In the genomic region with DNA sequence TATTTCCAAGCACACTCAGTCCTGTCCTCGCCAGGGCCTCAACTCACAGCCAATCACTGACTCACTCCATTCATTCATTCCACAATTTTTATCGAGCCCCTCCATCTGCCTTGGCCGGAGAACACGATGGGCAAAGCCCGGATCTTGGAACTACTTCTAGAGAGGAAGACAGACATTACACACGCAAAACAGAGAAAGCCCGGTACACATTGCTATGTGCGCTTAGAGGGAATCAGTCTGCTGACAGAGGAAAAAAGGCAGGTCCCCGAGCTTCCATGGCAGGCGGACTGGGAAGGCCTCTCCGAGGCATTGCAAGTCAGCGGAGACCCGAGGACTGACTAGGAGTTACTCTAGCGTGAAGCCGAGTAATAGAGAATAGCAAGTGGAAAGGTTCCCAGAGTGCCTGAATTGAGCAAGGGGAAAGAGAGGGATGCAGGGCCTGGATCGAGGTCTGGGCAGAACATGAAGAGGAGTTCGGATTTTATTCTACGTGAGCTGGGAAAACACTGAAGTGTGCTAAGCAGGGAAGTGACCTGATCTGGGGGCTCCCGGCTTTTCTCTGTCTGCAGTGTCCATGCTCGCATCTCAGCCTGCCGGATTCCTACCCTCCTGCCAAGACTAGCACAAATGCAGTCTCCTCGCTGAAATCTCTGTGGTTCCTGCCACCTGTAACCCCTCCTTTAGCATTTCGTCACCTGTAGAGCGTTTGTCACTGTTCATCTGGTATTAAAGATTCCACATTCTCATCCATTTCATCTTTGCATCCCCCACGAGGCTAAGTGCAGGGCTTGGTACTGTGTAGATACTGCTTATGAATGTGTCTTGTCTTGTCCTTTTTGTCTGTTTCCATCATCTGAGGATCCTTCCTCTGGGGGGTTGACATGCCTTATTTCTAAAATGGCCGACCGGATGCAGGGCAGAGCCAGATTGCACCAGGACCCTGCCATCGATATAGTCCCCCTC, we compare ENCODE assay signal across 8 cellular contexts. TPM values are rescaled to one million over a fixed set of nuclear protein-coding genes. Genes with fewer than 3 reads are reported as not detected.
DNase-seq lines count a peak whose midpoint lies in the region; ATAC-seq, FAIRE-seq and TF ChIP-seq lines count a peak whose summit lies in the region.

No MANE protein-coding gene starts in this region.

- H3K4me3 ChIP-seq in A549 (peak overlapping the region; percentile 77), mesodermal cell (ENCODE audit: extremely low read depth, insufficient read depth, low read length, poor library complexity, severe bottlenecking) (peak overlapping the region; percentile 63), urinary bladder (ENCODE audit: low read depth, low read length) (peak overlapping the region; percentile 84)

- H3K36me3 Mint-ChIP-seq in effector memory CD8-positive, alpha-beta T cell (ENCODE audit: insufficient read depth) = peaks cover 3% of the 10 kb centered on the region

- TF ChIP-seq CTCF in A549 (IDR thresholded peaks at IDR 0.05) = no peak

- no peak for TF ChIP-seq RAD21 in A549 (conservative IDR thresholded peaks at IDR 0.05 in 1 of 2, IDR thresholded peaks at IDR 0.05 in 1 of 2)

- no peak for DNase-seq in A549 (ENCODE audit: low read depth in 1 of 2, low spot score in 1 of 2)
- DNase-seq in GM18507 (ENCODE audit: extremely low spot score, insufficient read length, low read depth) = no peak
- DNase-seq in RCC 7860 (ENCODE audit: low spot score) = peak; percentile 32
- DNase-seq in effector memory CD8-positive, alpha-beta T cell = no peak

- H3K4me2 ChIP-seq in A549 = peak overlapping the region; percentile 99

- WGBS in A549 (ENCODE audit: missing lambda C conversion rate) = 67% methylated on average over 28 of the region's 28 CpGs
- 20 to 37% methylated on average over 17 to 22 of the region's 28 CpGs for WGBS in mesodermal cell (ENCODE audit: insufficient coverage in 2 of 2), 2 experiments
- 31% methylated on average over 28 of the region's 28 CpGs for WGBS in urinary bladder

- CTCF ChIA-PET in A549 (lab: Yijun Ruan, JAX) = interaction anchor here (1.2 to 2.1 kb wide), 3 partner anchors 11 to 161 kb away, joined by 3 to 4 read pairs (median 3); no protein-coding TSS in a partner anchor

- H3K27ac ChIP-seq in A549 = peak overlapping the region; percentile 76 to 85
- no peak overlapping the region for H3K27ac ChIP-seq in mesodermal cell (ENCODE audit: low read depth, low read length, severe bottlenecking)
- H3K27ac ChIP-seq in urinary bladder (ENCODE audit: low read depth) = no peak overlapping the region

- no peaks in the 10 kb centered on the region for H3K9me3 Mint-ChIP-seq in effector memory CD8-positive, alpha-beta T cell

- H3K36me3 ChIP-seq in mesodermal cell (ENCODE audit: control insufficient read depth, insufficient read depth, low read length) = no peaks in the 10 kb centered on the region
- no peaks in the 10 kb centered on the region for H3K36me3 ChIP-seq in urinary bladder (ENCODE audit: insufficient read depth)

- H3K4me3 Mint-ChIP-seq in effector memory CD8-positive, alpha-beta T cell = peak overlapping the region; percentile 84

- H3K27me3 Mint-ChIP-seq in effector memory CD8-positive, alpha-beta T cell = peaks cover 0 to 7% of the 10 kb centered on the region in 2 donors

- ATAC-seq in A549 = peak; percentile 22 to 37; a peak in 5 of 6 replicates
- no peak for ATAC-seq in effector memory CD8-positive, alpha-beta T cell (replicated peaks)
- no peak for ATAC-seq in GM18868 (IDR thresholded peaks at IDR 0.05; ENCODE audit: unreplicated experiment)
- ATAC-seq in GM18519 (IDR thresholded peaks at IDR 0.05; ENCODE audit: low FRiP score, unreplicated experiment) = no peak

- TF ChIP-seq EP300 in A549 (IDR thresholded peaks at IDR 0.05) = no peak

- no peaks in the 10 kb centered on the region for H3K9me3 ChIP-seq in A549
- H3K9me3 ChIP-seq in mesodermal cell (ENCODE audit: control insufficient read depth, low read length) = no peaks in the 10 kb centered on the region

- FAIRE-seq in A549 (lab: Jason Lieb, UNC) = no peak
- FAIRE-seq in GM18507 (lab: Jason Lieb, UNC) = peak; percentile 33
- no peak for FAIRE-seq in RCC 7860 (lab: Jason Lieb, UNC)

- no peak for TF ChIP-seq POLR2A in A549 (IDR thresholded peaks at IDR 0.05; ENCODE audit: low read length)

- peaks cover 10% of the 10 kb centered on the region for H3K4me1 ChIP-seq in A549
- H3K4me1 ChIP-seq in mesodermal cell (ENCODE audit: control insufficient read depth, insufficient read depth, low read length, poor library complexity, severe bottlenecking) = peaks cover 4% of the 10 kb centered on the region
- no peaks in the 10 kb centered on the region for H3K4me1 ChIP-seq in urinary bladder (ENCODE audit: insufficient read depth)

- peak overlapping the region; percentile 59 to 87 for H3K27ac Mint-ChIP-seq in effector memory CD8-positive, alpha-beta T cell

- H3K4me1 Mint-ChIP-seq in effector memory CD8-positive, alpha-beta T cell (ENCODE audit: low read depth in 2 of 2) = peaks cover 13 to 30% of the 10 kb centered on the region in 2 donors

- POLR2A ChIA-PET in A549 (lab: Yijun Ruan, JAX) = interaction anchor here (1.2 to 1.7 kb wide), 2 partner anchors 40 to 165 kb away, joined by 3 to 6 read pairs; a partner anchor contains a TSS

TF ChIP-seq in A549, 52 proteins besides CTCF, POLR2A, EP300 and RAD21:
- no peak for TF ChIP-seq RFX5 (IDR thresholded peaks at IDR 0.05)
- TF ChIP-seq SREBF2 (IDR thresholded peaks at IDR 0.05) = no peak
- no peak for TF ChIP-seq HDAC2 (IDR thresholded peaks at IDR 0.05)
- no peak for TF ChIP-seq NPAS2 (CRISPR knock-in tag; IDR thresholded peaks at IDR 0.05; ENCODE audit: borderline replicate concordance)

RNA-seq across cellular contexts. Expression of a gene that starts 54.0 kb away (rescaled TPM):
- polyA plus RNA-seq in A549 (2011; rRNA removed) (5.0 and 6.6 TPM in 2 replicates), A549 (2017; fragmentation: RNase III; extraction: RNeasy Plus Mini Kit Qiagen cat#74134 plus additional on column Dnase treatment) (2.8 to 3.0 TPM (median 2.9 TPM) in 3 replicates), urinary bladder (2.9 TPM)
- polyA plus RNA-seq in A549 (2012; cell fraction: cytosol; rRNA removed) = 1.8 and 2.3 TPM in 2 replicates
- 1.9 and 2.7 TPM in 2 replicates for polyA plus RNA-seq in A549 (2012; cell fraction: nucleus; rRNA removed)
- polyA minus RNA-seq in A549 (2011; rRNA and poly(A)+ RNA removed) = 6.5 and 8.3 TPM in 2 replicates
- 9.3 TPM for polyA plus RNA-seq in mesodermal cell (2013, experiment 1 of 2)
- 9.4 TPM for polyA plus RNA-seq in mesodermal cell (2013, experiment 2 of 2)
- total RNA-seq in urinary bladder = 5.6 TPM

Comparison
In these comparisons a context has a peak if more than half of its experiments do, and no peak if none do; other contexts are left out.
1. ATAC-seq: peak in A549 (2 of 2); none in effector memory CD8-positive, alpha-beta T cell (single experiment), GM18868 (single experiment) and GM18519 (single experiment).
2. H3K27ac ChIP-seq: peak in A549 (2 of 2); none in mesodermal cell (single experiment) and urinary bladder (single experiment).
3. Peak in every context shown above with its lines, with median percentiles within 50 percentile points of each other: H3K4me3 ChIP-seq.